In the genomic region with DNA sequence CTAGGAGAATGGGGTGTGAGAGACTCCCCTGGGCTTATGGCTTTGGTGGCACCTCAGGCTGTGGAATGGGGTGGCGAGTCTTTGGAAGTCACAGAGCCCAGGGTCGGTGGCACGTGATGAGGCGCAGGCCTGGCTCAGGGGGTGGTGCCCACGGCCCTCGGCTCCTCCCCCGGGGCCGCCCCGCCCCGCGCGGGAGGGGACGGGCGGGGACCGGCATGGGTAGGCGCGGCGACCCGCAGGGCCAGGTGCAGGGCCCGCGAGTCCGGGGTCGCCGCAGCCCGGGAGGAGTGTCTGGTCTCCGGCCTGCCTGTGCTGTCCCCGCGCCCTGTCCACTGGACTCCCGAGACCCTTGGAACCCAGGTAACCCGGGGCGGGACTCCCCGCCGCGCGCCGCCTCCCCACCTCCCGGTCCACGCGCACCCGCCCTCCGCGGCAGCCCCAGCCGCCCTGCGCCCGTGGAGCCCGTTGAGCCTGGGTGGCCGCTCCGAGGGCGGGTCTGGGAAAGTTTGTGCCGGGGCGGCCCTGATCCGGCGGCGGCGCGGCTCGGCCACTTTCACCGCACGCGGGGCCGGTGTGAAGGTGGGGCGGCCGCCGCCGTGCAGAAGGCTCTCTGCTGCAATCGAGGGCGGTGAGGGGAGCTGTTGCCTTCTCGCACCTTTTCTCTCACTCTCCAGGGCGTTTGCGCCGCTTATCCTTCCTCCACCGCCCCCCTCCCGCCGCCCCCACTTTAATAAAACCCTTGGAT, we compare ENCODE assay signal across 8 cellular contexts. TPM values are rescaled to one million over a fixed set of nuclear protein-coding genes. Genes with fewer than 3 reads are reported as not detected.
DNase-seq lines count a peak whose midpoint lies in the region; ATAC-seq and TF ChIP-seq lines count a peak whose summit lies in the region.

PAQR5 (plus strand) TSS at position 216 of the 745 bp plus-strand sequence. CDS start 61,169 bp downstream, outside the sequence.

- H3K27me3 ChIP-seq in PC-3 (ENCODE audit: low read length): no peaks in the 10 kb centered on the region
- peaks cover 0 to 50% (median 26%) of the 10 kb centered on the region in 45 donors for H3K27me3 ChIP-seq in dorsolateral prefrontal cortex
- H3K27me3 ChIP-seq in mesendoderm (ENCODE audit: insufficient read depth, low read length, poor library complexity): peaks cover 13% of the 10 kb centered on the region
- H3K27me3 ChIP-seq in transverse colon: peaks cover 18% of the 10 kb centered on the region

- H3K79me1 ChIP-seq in mesendoderm (ENCODE audit: low read length): no peaks in the 10 kb centered on the region

- in situ Hi-C loops in transverse colon (cut with MboI; ENCODE audit: low pct_ligation_motif_present in 1 of 4, low pct_unique_long_range_greater_than_20kb in 1 of 4, low sequenced_read_pairs in 3 of 4): no loop called here

- no TSS peak for BruUV-seq in PC-3 (replicated peaks; lab: Mats Ljungman, UMichigan)

- intact Hi-C loops in PC-3 (cut with micrococcal nuclease): no loop called here
- intact Hi-C loops in dorsolateral prefrontal cortex (cut with DNase I): no loop called here
- intact Hi-C loops in transverse colon (cut with DNase I; ENCODE audit: low total_unique reads): loop anchor here (2.0 kb wide), 1 partner anchor 74 kb away; no protein-coding TSS in a partner anchor

- no peaks in the 10 kb centered on the region for H3K9me2 ChIP-seq in PC-3 (replicated peaks; ENCODE audit: low read length)

- H3K4me2 ChIP-seq in PC-3 (ENCODE audit: low read length) (peak within 1 kb of the TSS; percentile 93), mesendoderm (ENCODE audit: low read length) (peak within 1 kb of the TSS; percentile 62)

- no peak within 1 kb of the TSS for H4K5ac ChIP-seq in mesendoderm (ENCODE audit: low read length)

- H2AK5ac ChIP-seq in mesendoderm (ENCODE audit: low read length): no peak within 1 kb of the TSS

- TF ChIP-seq CTCF in PC-3 (conservative IDR thresholded peaks at IDR 0.05; ENCODE audit: low read depth, low read length) (no peak), dorsolateral prefrontal cortex (IDR thresholded peaks at IDR 0.05 in 54 of 56, conservative IDR thresholded peaks at IDR 0.05 in 2 of 56; ENCODE audit: low read depth in 1 of 56, partially characterized antibody in 56 of 56) (no peak), transverse colon (IDR thresholded peaks at IDR 0.05) (no peak)

- CTCF ChIA-PET in PC-3 (lab: Charles Lee): no interaction called here

- TF ChIP-seq EP300 in transverse colon (IDR thresholded peaks at IDR 0.05; ENCODE audit: low read depth): no peak

- POLR2A ChIA-PET in PC-3 (lab: Charles Lee; ENCODE audit: unreplicated experiment): no interaction called here

- H4K8ac ChIP-seq in mesendoderm (ENCODE audit: low read depth, low read length): no peak within 1 kb of the TSS

- H3K4ac ChIP-seq in mesendoderm (ENCODE audit: low read depth, low read length): no peak within 1 kb of the TSS

- no peaks in the 10 kb centered on the region for H3K79me2 ChIP-seq in PC-3 (ENCODE audit: low read length)
- H3K79me2 ChIP-seq in mesendoderm (ENCODE audit: control insufficient read depth, insufficient read depth, low read length): no peaks in the 10 kb centered on the region

- H3K9me3 ChIP-seq in PC-3 (ENCODE audit: low read length) (no peaks in the 10 kb centered on the region), transverse colon (no peaks in the 10 kb centered on the region)

- no peak within 1 kb of the TSS for H3K18ac ChIP-seq in mesendoderm (ENCODE audit: low read length)

- peak; percentile 43 for TF ChIP-seq POLR2A in transverse colon (IDR thresholded peaks at IDR 0.05)

- H3K4me3 ChIP-seq in PC-3 (ENCODE audit: low read length) (peak within 1 kb of the TSS; percentile 78), dorsolateral prefrontal cortex (peak within 1 kb of the TSS; percentile 4 to 70 (median 52)), mesendoderm (ENCODE audit: low read length) (peak within 1 kb of the TSS; percentile 16), transverse colon (peak within 1 kb of the TSS; percentile 37 to 59 (median 50))

- no peak within 1 kb of the TSS for H2BK15ac ChIP-seq in mesendoderm (replicated peaks; ENCODE audit: low read depth)

- H3K4me1 ChIP-seq in PC-3 (ENCODE audit: insufficient read depth, low read length): peaks cover 14% of the 10 kb centered on the region
- H3K4me1 ChIP-seq in mesendoderm (ENCODE audit: control insufficient read depth, low read depth, low read length): no peaks in the 10 kb centered on the region
- H3K4me1 ChIP-seq in transverse colon: peaks cover 0 to 28% (median 20%) of the 10 kb centered on the region in 4 donors

- H4K20me1 ChIP-seq in PC-3 (ENCODE audit: low read length): no peaks in the 10 kb centered on the region

- H3K9ac ChIP-seq in PC-3 (ENCODE audit: low read length) (peak within 1 kb of the TSS; percentile 63), mesendoderm (ENCODE audit: low read length) (peak within 1 kb of the TSS; percentile 58)

- H3K27ac ChIP-seq in PC-3 (ENCODE audit: low read length) (no peak within 1 kb of the TSS), dorsolateral prefrontal cortex (peak within 1 kb of the TSS in 14 of 59 donors; percentile 13 to 68 (median 40)), mesendoderm (ENCODE audit: low read depth, low read length) (no peak within 1 kb of the TSS), transverse colon (peak within 1 kb of the TSS; percentile 67 to 82 (median 76))

- no CpG with 5 or more reads among the region's 74 CpGs for whole genome bisulfite sequencing in mesendoderm (ENCODE audit: extremely low coverage, insufficient coverage, low lambda C conversion rate)
- WGBS in transverse colon (ENCODE audit: low coverage in 1 of 2), 2 donors: 2% methylated on average over 56 of the region's 74 CpGs; no CpG with 5 or more reads in 1 of the 2 donors

- H2BK120ac ChIP-seq in mesendoderm (ENCODE audit: low read depth, low read length): no peak within 1 kb of the TSS

- no peaks in the 10 kb centered on the region for H3F3A ChIP-seq in PC-3 (ENCODE audit: low read length, unreplicated experiment)

- no peak within 1 kb of the TSS for H2BK5ac ChIP-seq in mesendoderm (ENCODE audit: low read length)

- H2AFZ ChIP-seq in PC-3 (ENCODE audit: low read length): peak within 1 kb of the TSS; percentile 82

- H3K36me3 ChIP-seq in PC-3 (ENCODE audit: low read depth, low read length) (no peaks in the 10 kb centered on the region), mesendoderm (ENCODE audit: control insufficient read depth, insufficient read depth, low read length) (no peaks in the 10 kb centered on the region), transverse colon (no peaks in the 10 kb centered on the region)

- H3K56ac ChIP-seq in mesendoderm (ENCODE audit: low read length): peak within 1 kb of the TSS; percentile 73

- ATAC-seq in activated CD4-positive, CD25-positive, alpha-beta regulatory T cell treated with anti-CD3 and anti-CD28 coated beads, Interleukin-2, amount 50 U/mL, for 24 hours: peak; percentile 37 to 57
- ATAC-seq in PC-3: peak; percentile 89
- ATAC-seq in HG03442 (IDR thresholded peaks at IDR 0.05; ENCODE audit: unreplicated experiment): no peak

- H3K23ac ChIP-seq in mesendoderm (ENCODE audit: low read length): peak within 1 kb of the TSS; percentile 89

- DNase-seq in activated CD4-positive, CD25-positive, alpha-beta regulatory T cell (lab: John Stamatoyannopoulos, UW): no peak
- DNase-seq in PC-3: peak; percentile 60
- DNase-seq in dorsolateral prefrontal cortex: no peak
- DNase-seq in mesendoderm: no peak
- peak; percentile 75 for DNase-seq in transverse colon
- DNase-seq in pons (ENCODE audit: low spot score): no peak

RNA-seq across cellular contexts. Expression of gene PAQR5, which starts in this region (rescaled TPM):
- total RNA-seq in PC-3 (2014; rRNA removed): 12.2 and 16.5 TPM in 2 replicates
- 1 to 10 TPM in 116 of 120 experiments, under 1 TPM in 4; 0.63 to 9.3 (median 2.5) TPM for total RNA-seq in dorsolateral prefrontal cortex
- polyA plus RNA-seq in mesendoderm (2013, experiment 1 of 2): 2.0 TPM
- 2.4 TPM for polyA plus RNA-seq in mesendoderm (2013, experiment 2 of 2)
- 10 to 100 TPM; 21.1 to 80.0 (median 48.9) TPM for total RNA-seq in transverse colon

Comparison
In these comparisons a context has a peak if more than half of its experiments do, and no peak if none do; other contexts are left out.
1. DNase-seq: peak in PC-3 (single experiment) and transverse colon (single experiment); none in activated CD4-positive, CD25-positive, alpha-beta regulatory T cell (0 of 4), dorsolateral prefrontal cortex (0 of 10), mesendoderm (single experiment) and pons (single experiment).
2. H3K27ac ChIP-seq: peak in transverse colon (4 of 4); none in PC-3 (single experiment) and mesendoderm (single experiment).
3. H3K4me3 ChIP-seq: peak in every context shown above with its lines; median percentile 78 in PC-3; 52 in dorsolateral prefrontal cortex; 50 in transverse colon; 16 in mesendoderm.